In genomic region chr6:135922170-135922569, GRCh38 we compare ENCODE assay signal across 8 cellular contexts.
DNase-seq lines count a peak whose midpoint lies in the region; ATAC-seq and TF ChIP-seq lines count a peak whose summit lies in the region.

No MANE protein-coding gene starts in this region.

- H3K27me3 Mint-ChIP-seq in activated T-helper 2 cell treated with anti-CD3 and anti-CD28 coated beads, Interferon-gamma antibody, Interleukin-2, Interleukin-4, amounts not matched to agents 10 μg/mL and 5 μg/mL and 100 μg/mL, durations not matched to agents 14 hours and 24 hours and 36 hours (ENCODE audit: low read depth) = no peaks in the 10 kb centered on the region
- peaks cover 4% of the 10 kb centered on the region for H3K27me3 Mint-ChIP-seq in activated naive CD4-positive, alpha-beta T cell treated with anti-CD3 and anti-CD28 coated beads, Interleukin-2, amount 10 ng/mL, durations not matched to agents 7 days and 5 days

- peak overlapping the region; percentile 30 for H3K4me3 Mint-ChIP-seq in activated T-helper 2 cell treated with anti-CD3 and anti-CD28 coated beads, Interferon-gamma antibody, Interleukin-2, Interleukin-4, amounts not matched to agents 10 μg/mL and 5 μg/mL and 100 μg/mL, durations not matched to agents 14 hours and 24 hours and 36 hours (ENCODE audit: low read depth)
- no peak overlapping the region for H3K4me3 Mint-ChIP-seq in activated naive CD4-positive, alpha-beta T cell treated with anti-CD3 and anti-CD28 coated beads, Interleukin-2, amount 10 ng/mL, durations not matched to agents 7 days and 5 days

- BruUV-seq in A673 (replicated peaks; lab: Mats Ljungman, UMichigan) = no TSS peak

- peaks cover 37% of the 10 kb centered on the region for H3K27me3 ChIP-seq in A673 (replicated peaks; ENCODE audit: insufficient read depth, low read depth, low read length, poor library complexity)

- H3K27ac Mint-ChIP-seq in activated T-helper 2 cell treated with anti-CD3 and anti-CD28 coated beads, Interferon-gamma antibody, Interleukin-2, Interleukin-4, amounts not matched to agents 10 μg/mL and 5 μg/mL and 100 μg/mL, durations not matched to agents 14 hours and 24 hours and 36 hours = peak overlapping the region; percentile 80
- no peak overlapping the region for H3K27ac Mint-ChIP-seq in activated naive CD4-positive, alpha-beta T cell treated with anti-CD3 and anti-CD28 coated beads, Interleukin-2, amount 10 ng/mL, durations not matched to agents 7 days and 5 days

- TF ChIP-seq CTCF in A673 (conservative IDR thresholded peaks at IDR 0.05; ENCODE audit: low read depth, low read length) = no peak

- intact Hi-C loops in A673 (cut with micrococcal nuclease; ENCODE audit: unreplicated experiment) = no loop called here
- intact Hi-C loops in activated T-helper 2 cell treated with anti-CD3 and anti-CD28 coated beads, Interferon-gamma antibody, Interleukin-2, Interleukin-4, amounts not matched to agents 10 μg/mL and 5 μg/mL and 100 μg/mL, durations not matched to agents 14 hours and 24 hours and 36 hours (cut with micrococcal nuclease) = loop anchor here (1.0 to 5.0 kb wide), 4 partner anchors 9 to 250 kb away; no protein-coding TSS in a partner anchor

- no peaks in the 10 kb centered on the region for H3K36me3 ChIP-seq in A673 (ENCODE audit: insufficient read depth, low read length, poor library complexity, severe bottlenecking)

- H3K9me3 ChIP-seq in A673 (ENCODE audit: low read depth, low read length, poor library complexity, severe bottlenecking) = no peaks in the 10 kb centered on the region

- CTCF ChIA-PET in A673 (lab: Charles Lee) (no interaction called here), HEK293T (lab: Yijun Ruan, JAX) (interaction anchor here (3.5 kb wide), 1 partner anchor 12 kb away, joined by 14 read pairs; no protein-coding TSS in a partner anchor)
- CTCF ChIA-PET in activated naive CD4-positive, alpha-beta T cell treated with anti-CD3 and anti-CD28 coated beads, Interleukin-2, amount 10 ng/mL, durations not matched to agents 7 days and 5 days (lab: Charles Lee) = interaction anchor here (1.2 kb wide), 1 partner anchor 12 kb away, joined by 3 read pairs; no protein-coding TSS in a partner anchor

- H3K9me3 Mint-ChIP-seq in activated T-helper 2 cell treated with anti-CD3 and anti-CD28 coated beads, Interferon-gamma antibody, Interleukin-2, Interleukin-4, amounts not matched to agents 10 μg/mL and 5 μg/mL and 100 μg/mL, durations not matched to agents 14 hours and 24 hours and 36 hours = peaks cover 2% of the 10 kb centered on the region
- no peaks in the 10 kb centered on the region for H3K9me3 Mint-ChIP-seq in activated naive CD4-positive, alpha-beta T cell treated with anti-CD3 and anti-CD28 coated beads, Interleukin-2, amount 10 ng/mL, durations not matched to agents 7 days and 5 days

- peaks cover 67% of the 10 kb centered on the region for H3K36me3 Mint-ChIP-seq in activated T-helper 2 cell treated with anti-CD3 and anti-CD28 coated beads, Interferon-gamma antibody, Interleukin-2, Interleukin-4, amounts not matched to agents 10 μg/mL and 5 μg/mL and 100 μg/mL, durations not matched to agents 14 hours and 24 hours and 36 hours (ENCODE audit: low read depth)
- no peaks in the 10 kb centered on the region for H3K36me3 Mint-ChIP-seq in activated naive CD4-positive, alpha-beta T cell treated with anti-CD3 and anti-CD28 coated beads, Interleukin-2, amount 10 ng/mL, durations not matched to agents 7 days and 5 days

- H3K27ac ChIP-seq in A673 (ENCODE audit: low read depth, low read length, poor library complexity, severe bottlenecking) = no peak overlapping the region

- H3K4me1 ChIP-seq in A673 (ENCODE audit: insufficient read depth, low read length, poor library complexity, severe bottlenecking) = no peaks in the 10 kb centered on the region

- no peak overlapping the region for H3K4me3 ChIP-seq in A673 (ENCODE audit: low read depth, low read length, poor library complexity, severe bottlenecking)

- POLR2A ChIA-PET in A673 (lab: Charles Lee; ENCODE audit: low non-redundant PET) (no interaction called here), HEK293T (lab: Yijun Ruan, JAX) (no interaction called here)

- ATAC-seq in left lobe of liver (no peak), GM21717 (IDR thresholded peaks at IDR 0.05; ENCODE audit: unreplicated experiment) (no peak)

- peaks cover 43% of the 10 kb centered on the region for H3K4me1 Mint-ChIP-seq in activated T-helper 2 cell treated with anti-CD3 and anti-CD28 coated beads, Interferon-gamma antibody, Interleukin-2, Interleukin-4, amounts not matched to agents 10 μg/mL and 5 μg/mL and 100 μg/mL, durations not matched to agents 14 hours and 24 hours and 36 hours (ENCODE audit: low read depth)
- no peaks in the 10 kb centered on the region for H3K4me1 Mint-ChIP-seq in activated naive CD4-positive, alpha-beta T cell treated with anti-CD3 and anti-CD28 coated beads, Interleukin-2, amount 10 ng/mL, durations not matched to agents 7 days and 5 days

- DNase-seq in A673 (ENCODE audit: low spot score) = peak; percentile 62
- peak; percentile 30 for DNase-seq in HEK293T (ENCODE audit: extremely low spot score)
- DNase-seq in activated T-helper 2 cell treated with anti-CD3 and anti-CD28 coated beads, Interferon-gamma antibody, Interleukin-2, Interleukin-4, amounts not matched to agents 10 μg/mL and 5 μg/mL and 100 μg/mL, durations not matched to agents 14 hours and 24 hours and 36 hours (ENCODE audit: low spot score) = no peak
- DNase-seq in iris pigment epithelial cell (ENCODE audit: low read depth) = peak; percentile 95
- DNase-seq in left lobe of liver (ENCODE audit: low spot score) = no peak
- DNase-seq in activated naive CD4-positive, alpha-beta T cell treated with anti-CD3 and anti-CD28 coated beads, Interleukin-2, amount 10 ng/mL, durations not matched to agents 7 days and 5 days = no peak
- DNase-seq in effector CD4-positive, alpha-beta T cell = no peak

TF ChIP-seq in HEK293T, 16 proteins besides CTCF, POLR2A, EP300 and RAD21:
- TF ChIP-seq NFRKB (IDR thresholded peaks at IDR 0.05) (no peak), FOXA1 (IDR thresholded peaks at IDR 0.05) (no peak), ELF4 (IDR thresholded peaks at IDR 0.05) (no peak), L3MBTL2 (conservative IDR thresholded peaks at IDR 0.05) (no peak), ARNT (IDR thresholded peaks at IDR 0.05) (no peak), SUZ12 (IDR thresholded peaks at IDR 0.05) (no peak), ZNF384 (IDR thresholded peaks at IDR 0.05) (no peak), FOXK2 (IDR thresholded peaks at IDR 0.05) (no peak), TARDBP (IDR thresholded peaks at IDR 0.05) (no peak), SP1 (IDR thresholded peaks at IDR 0.05) (no peak), BHLHE40 (IDR thresholded peaks at IDR 0.05; ENCODE audit: borderline replicate concordance) (no peak)
- TF ChIP-seq, protein P1, sequence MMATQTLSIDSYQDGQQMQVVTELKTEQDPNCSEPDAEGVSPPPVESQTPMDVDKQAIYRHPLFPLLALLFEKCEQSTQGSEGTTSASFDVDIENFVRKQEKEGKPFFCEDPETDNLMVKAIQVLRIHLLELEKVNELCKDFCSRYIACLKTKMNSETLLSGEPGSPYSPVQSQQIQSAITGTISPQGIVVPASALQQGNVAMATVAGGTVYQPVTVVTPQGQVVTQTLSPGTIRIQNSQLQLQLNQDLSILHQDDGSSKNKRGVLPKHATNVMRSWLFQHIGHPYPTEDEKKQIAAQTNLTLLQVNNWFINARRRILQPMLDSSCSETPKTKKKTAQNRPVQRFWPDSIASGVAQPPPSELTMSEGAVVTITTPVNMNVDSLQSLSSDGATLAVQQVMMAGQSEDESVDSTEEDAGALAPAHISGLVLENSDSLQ (IDR thresholded peaks at IDR 0.05) = no peak

Comparison
In these comparisons a context has a peak if more than half of its experiments do, and no peak if none do; other contexts are left out.
1. DNase-seq: peak in A673 (single experiment), HEK293T (single experiment) and iris pigment epithelial cell (single experiment); none in activated T-helper 2 cell treated with anti-CD3 and anti-CD28 coated beads, Interferon-gamma antibody, Interleukin-2, Interleukin-4, amounts not matched to agents 10 μg/mL and 5 μg/mL and 100 μg/mL, durations not matched to agents 14 hours and 24 hours and 36 hours (single experiment), left lobe of liver (single experiment), activated naive CD4-positive, alpha-beta T cell treated with anti-CD3 and anti-CD28 coated beads, Interleukin-2, amount 10 ng/mL, durations not matched to agents 7 days and 5 days (single experiment) and effector CD4-positive, alpha-beta T cell (single experiment).